Comparison of ENCODE assay signal across 19 cellular contexts in genomic region chr2:124317628-124318027, GRCh38.
"Had no signal": no experiment of that assay in that cellular context is flagged by ENCODE, and none has a peak within 500 bp of the region (broad histone marks: within the 10 kb centered on the region; RNA-seq: fewer than 3 reads in every experiment).

No MANE protein-coding gene starts in this region.

- H3K36me3 Mint-ChIP-seq: IgD-negative memory B cell had no signal

- H3K4me3 ChIP-seq: K562, PC-9, Peyer's patch, SJCRH30 had no signal

- H3K4me1 ChIP-seq: Peyer's patch, SJCRH30 had no signal

- H2AFZ ChIP-seq: PC-9 had no signal

- H3K4me3 Mint-ChIP-seq: IgD-negative memory B cell had no signal

- ATAC-seq: HepG2, K562, Right ventricle myocardium inferior, SK-N-SH treated with all-trans-retinoic acid at 6 μM for 48 hours had no signal

- H3K4me1 Mint-ChIP-seq: IgD-negative memory B cell had no signal

- H3K27ac ChIP-seq: KMS-11, PC-9, Peyer's patch, SJCRH30 had no signal

- H3K9me3 ChIP-seq: Peyer's patch, SJCRH30 had no signal

- DNase-seq: MV-4-11, NCI-H1048, NCI-H1417, NCI-H1436 treated with DMSO at 0.1 percent for 48 hours, NCI-H187 treated with DMSO at 0.1 percent for 48 hours, NCI-H226, NCI-H510A, NCI-H524 treated with DMSO at 0.1 percent for 48 hours, NCI-H69, NCI-H774, PC-9, Peyer's patch, SJCRH30 had no signal

- H3K36me3 ChIP-seq: Peyer's patch, SJCRH30 had no signal

- H3K9ac ChIP-seq: KMS-11 had no signal

- H3K27me3 ChIP-seq: Peyer's patch, SJCRH30 had no signal

- H3K4me2 ChIP-seq: KMS-11, PC-9 had no signal

- H3K27me3 Mint-ChIP-seq: IgD-negative memory B cell had no signal
